In genomic region chr9:6822696-6823095, GRCh38 we compare ENCODE assay signal across 25 cellular contexts.
"Had no signal": no experiment of that assay in that cellular context is flagged by ENCODE, and none has a peak within 500 bp of the region (broad histone marks: within the 10 kb centered on the region; RNA-seq: fewer than 3 reads in every experiment).

No MANE protein-coding gene starts in this region.

- H3K4me3 ChIP-seq: esophagus squamous epithelium, lung, mucosa of descending colon, neural progenitor cell, prostate gland, right atrium auricular region, testis, tibial artery had no signal

- FAIRE-seq: endometrium, kidney had no signal

- H3K4me3 Mint-ChIP-seq: effector memory CD8-positive, alpha-beta T cell; mesothelial cell of epicardium; naive thymus-derived CD4-positive, alpha-beta T cell; nephron; neural progenitor cell; stimulated activated effector memory CD8-positive, alpha-beta T cell treated with anti-CD3 and anti-CD28 coated beads, Interleukin-12 subunit alpha, Interleukin-12 subunit beta, amount 100 ng/mL, for 72 hours; type B pancreatic cell had no signal

- H3K4me1 ChIP-seq: esophagus squamous epithelium, neural progenitor cell, prostate gland, right atrium auricular region, testis, tibial artery had no signal

- H3K4me2 ChIP-seq: neural progenitor cell had no signal

- DNase-seq: cortex of kidney; effector memory CD8-positive, alpha-beta T cell; erythroblast; esophagus squamous epithelium; foreskin melanocyte; kidney; mesenchymal stem cell; mucosa of descending colon; naive thymus-derived CD4-positive, alpha-beta T cell; stimulated activated CD4-positive, alpha-beta T cell treated with anti-CD3 and anti-CD28 coated beads, Interleukin-2, amount 100 ng/mL, for 24 hours; stimulated activated CD4-positive, alpha-beta T cell treated with anti-CD3 and anti-CD28 coated beads, Interleukin-4, amount 100 ng/mL, for 24 hours; stimulated activated naive CD8-positive, alpha-beta T cell treated with anti-CD3 and anti-CD28 coated beads, Interleukin-15, Interleukin-2, amounts not matched to agents 100 U/mL and 50 U/mL, for 24 hours; testis; tibial artery had no signal

- H3K9ac ChIP-seq: neural progenitor cell had no signal

- H3K27me3 ChIP-seq: esophagus squamous epithelium, neural progenitor cell, right atrium auricular region, testis, tibial artery had no signal

- H2AFZ ChIP-seq: neural progenitor cell had no signal

- H3K27me3 Mint-ChIP-seq: effector memory CD8-positive, alpha-beta T cell; naive thymus-derived CD4-positive, alpha-beta T cell; type B pancreatic cell had no signal

- H3K27ac ChIP-seq: esophagus squamous epithelium, neural progenitor cell, prostate gland, right atrium auricular region, testis, tibial artery had no signal

- H3K27ac Mint-ChIP-seq: mesothelial cell of epicardium; nephron; neural progenitor cell; stimulated activated effector memory CD8-positive, alpha-beta T cell treated with anti-CD3 and anti-CD28 coated beads, Interleukin-12 subunit alpha, Interleukin-12 subunit beta, amount 100 ng/mL, for 72 hours; type B pancreatic cell had no signal

- H3K9me3 Mint-ChIP-seq: effector memory CD8-positive, alpha-beta T cell; mesothelial cell of epicardium; nephron; neural progenitor cell; stimulated activated effector memory CD8-positive, alpha-beta T cell treated with anti-CD3 and anti-CD28 coated beads, Interleukin-12 subunit alpha, Interleukin-12 subunit beta, amount 100 ng/mL, for 72 hours had no signal

- ATAC-seq: effector memory CD8-positive, alpha-beta T cell; left lobe of liver; mucosa of descending colon; naive thymus-derived CD4-positive, alpha-beta T cell; sciatic nerve; stimulated activated effector memory CD8-positive, alpha-beta T cell treated with anti-CD3 and anti-CD28 coated beads, Interleukin-12 subunit alpha, Interleukin-12 subunit beta, amount 100 ng/mL, for 72 hours; stimulated activated naive CD8-positive, alpha-beta T cell treated with anti-CD3 and anti-CD28 coated beads, Interleukin-15, Interleukin-2, amounts not matched to agents 100 U/mL and 50 U/mL, for 24 hours had no signal
